In genomic region chr17:6775871-6776405, GRCh38 we compare ENCODE assay signal across 1 cellular context.
TF ChIP-seq lines count a peak whose summit lies in the region.

FBXO39 (plus strand) TSS chr17:6776215; CDS start chr17:6779869, 3,654 bp downstream.

TF ChIP-seq in GM12878, 131 proteins besides CTCF, POLR2A, EP300 and RAD21 (continued from another document):
- TF ChIP-seq PBX3 (IDR thresholded peaks at IDR 0.05; ENCODE audit: insufficient replicate concordance, low read depth, low read length) (no peak), POU2F2 (IDR thresholded peaks at IDR 0.05; ENCODE audit: borderline replicate concordance, low read depth, low read length) (no peak), YY1 (IDR thresholded peaks at IDR 0.05; ENCODE audit: low read depth, low read length) (no peak), LARP7 (IDR thresholded peaks at IDR 0.05) (no peak), RELB (IDR thresholded peaks at IDR 0.05; ENCODE audit: low read depth) (no peak), ZNF24 (IDR thresholded peaks at IDR 0.05) (no peak), MXI1 (IDR thresholded peaks at IDR 0.05; ENCODE audit: low read depth, low read length) (no peak), PML (IDR thresholded peaks at IDR 0.05; ENCODE audit: low read length) (no peak), BCL3 (IDR thresholded peaks at IDR 0.05; ENCODE audit: borderline replicate concordance, insufficient read depth, low read depth, low read length, poor library complexity, severe bottlenecking) (peak; percentile 16), SREBF2 (IDR thresholded peaks at IDR 0.05; ENCODE audit: low read length) (no peak), IRF3 (IDR thresholded peaks at IDR 0.05) (no peak)
